39 cellular contexts compared by ENCODE assay signal in genomic region chr5:155556222-155556621, GRCh38.
"Had no signal": no experiment of that assay in that cellular context is flagged by ENCODE, and none has a peak within 500 bp of the region (broad histone marks: within the 10 kb centered on the region; RNA-seq: fewer than 3 reads in every experiment).

No MANE protein-coding gene starts in this region.

- H3K27me3 ChIP-seq: ascending aorta, cardiac muscle cell had no signal

- H3K4me1 Mint-ChIP-seq: activated CD4-positive, alpha-beta memory T cell treated with anti-CD3 and anti-CD28 coated beads, Interleukin-2, amount 10 ng/mL, durations not matched to agents 7 days and 5 days; activated CD4-positive, alpha-beta T cell treated with anti-CD3 and anti-CD28 coated beads for 36 hours; activated CD4-positive, alpha-beta T cell treated with anti-CD3 and anti-CD28 coated beads, Interleukin-2, amount 10 ng/mL, durations not matched to agents 7 days and 5 days; activated CD8-positive, alpha-beta memory T cell treated with anti-CD3 and anti-CD28 coated beads, Interleukin-2, amount 10 ng/mL, durations not matched to agents 7 days and 5 days; activated naive CD4-positive, alpha-beta T cell treated with anti-CD3 and anti-CD28 coated beads, Interleukin-2, amount 10 ng/mL, durations not matched to agents 7 days and 5 days; activated naive CD4-positive, alpha-beta T cell treated with anti-CD3 and anti-CD28 coated beads, Interleukin-2, amount 50 U/mL, for 24 hours; activated naive CD8-positive, alpha-beta T cell treated with anti-CD3 and anti-CD28 coated beads, Interleukin-2, amount 10 ng/mL, durations not matched to agents 7 days and 5 days; activated naive CD8-positive, alpha-beta T cell treated with anti-CD3 and anti-CD28 coated beads, Interleukin-2, amount 50 U/mL, for 24 hours; brain; central memory CD8-positive, alpha-beta T cell had no signal

- H3K4me3 Mint-ChIP-seq: activated CD4-positive, alpha-beta memory T cell treated with anti-CD3 and anti-CD28 coated beads, Interleukin-2, amount 10 ng/mL, durations not matched to agents 7 days and 5 days; activated CD4-positive, alpha-beta T cell treated with anti-CD3 and anti-CD28 coated beads for 36 hours; activated CD4-positive, alpha-beta T cell treated with anti-CD3 and anti-CD28 coated beads, Interleukin-2, amount 10 ng/mL, durations not matched to agents 7 days and 5 days; activated CD8-positive, alpha-beta memory T cell treated with anti-CD3 and anti-CD28 coated beads, Interleukin-2, amount 10 ng/mL, durations not matched to agents 7 days and 5 days; activated CD8-positive, alpha-beta T cell treated with anti-CD3 and anti-CD28 coated beads, Interleukin-2, amount 10 ng/mL, durations not matched to agents 7 days and 5 days; activated naive CD4-positive, alpha-beta T cell treated with anti-CD3 and anti-CD28 coated beads, Interleukin-2, amount 10 ng/mL, durations not matched to agents 7 days and 5 days; activated naive CD4-positive, alpha-beta T cell treated with anti-CD3 and anti-CD28 coated beads, Interleukin-2, amount 50 U/mL, for 24 hours; activated naive CD8-positive, alpha-beta T cell; activated naive CD8-positive, alpha-beta T cell treated with anti-CD3 and anti-CD28 coated beads, Interleukin-2, amount 10 ng/mL, durations not matched to agents 7 days and 5 days; activated naive CD8-positive, alpha-beta T cell treated with anti-CD3 and anti-CD28 coated beads, Interleukin-2, amount 50 U/mL, for 24 hours; activated T-cell treated with anti-CD3 and anti-CD28 coated beads, Interleukin-2, amount 50 U/mL, for 24 hours; brain; central memory CD8-positive, alpha-beta T cell; T-helper 1 cell treated with Interleukin-12 subunit alpha and Interleukin-12 subunit beta and Interleukin-4 antibody, amounts not matched to agents 30 μg/mL and 1 μg/mL, for 36 hours; T-helper 2 cell treated with Interferon-gamma antibody and Interleukin-4, amounts not matched to agents 5 μg/mL and 100 μg/mL, for 36 hours; WTC11 had no signal

- ATAC-seq: activated CD4-positive, alpha-beta T cell treated with anti-CD3 and anti-CD28 coated beads for 36 hours; activated CD4-positive, CD25-positive, alpha-beta regulatory T cell treated with anti-CD3 and anti-CD28 coated beads, Interleukin-2, amount 50 U/mL, for 24 hours; activated CD8-positive, alpha-beta memory T cell treated with anti-CD3 and anti-CD28 coated beads, Interleukin-2, amount 10 ng/mL, durations not matched to agents 7 days and 5 days; activated CD8-positive, alpha-beta T cell treated with anti-CD3 and anti-CD28 coated beads, Interleukin-2, amount 10 ng/mL, durations not matched to agents 7 days and 5 days; activated naive CD8-positive, alpha-beta T cell treated with anti-CD3 and anti-CD28 coated beads, Interleukin-2, amount 50 U/mL, for 24 hours; WTC11 had no signal

- H3K27me3 Mint-ChIP-seq: activated CD4-positive, alpha-beta memory T cell treated with anti-CD3 and anti-CD28 coated beads, Interleukin-2, amount 10 ng/mL, durations not matched to agents 7 days and 5 days; activated CD4-positive, alpha-beta T cell treated with anti-CD3 and anti-CD28 coated beads for 36 hours; activated CD4-positive, alpha-beta T cell treated with anti-CD3 and anti-CD28 coated beads, Interleukin-2, amount 10 ng/mL, durations not matched to agents 7 days and 5 days; activated CD8-positive, alpha-beta memory T cell treated with anti-CD3 and anti-CD28 coated beads, Interleukin-2, amount 10 ng/mL, durations not matched to agents 7 days and 5 days; activated naive CD4-positive, alpha-beta T cell treated with anti-CD3 and anti-CD28 coated beads, Interleukin-2, amount 10 ng/mL, durations not matched to agents 7 days and 5 days; activated naive CD8-positive, alpha-beta T cell treated with anti-CD3 and anti-CD28 coated beads, Interleukin-2, amount 10 ng/mL, durations not matched to agents 7 days and 5 days; brain had no signal

- H3K9me3 Mint-ChIP-seq: activated CD4-positive, alpha-beta memory T cell treated with anti-CD3 and anti-CD28 coated beads, Interleukin-2, amount 10 ng/mL, durations not matched to agents 7 days and 5 days; activated CD4-positive, alpha-beta T cell treated with anti-CD3 and anti-CD28 coated beads, Interleukin-2, amount 10 ng/mL, durations not matched to agents 7 days and 5 days; activated naive CD4-positive, alpha-beta T cell treated with anti-CD3 and anti-CD28 coated beads, Interleukin-2, amount 10 ng/mL, durations not matched to agents 7 days and 5 days; activated naive CD8-positive, alpha-beta T cell treated with anti-CD3 and anti-CD28 coated beads, Interleukin-2, amount 10 ng/mL, durations not matched to agents 7 days and 5 days; activated naive CD8-positive, alpha-beta T cell treated with anti-CD3 and anti-CD28 coated beads, Interleukin-2, amount 50 U/mL, for 24 hours; activated T-cell treated with anti-CD3 and anti-CD28 coated beads, Interleukin-2, amount 50 U/mL, for 24 hours; activated T-helper 2 cell treated with anti-CD3 and anti-CD28 coated beads, Interferon-gamma antibody, Interleukin-2, Interleukin-4, amounts not matched to agents 10 μg/mL and 5 μg/mL and 100 μg/mL, durations not matched to agents 14 hours and 24 hours and 36 hours; central memory CD8-positive, alpha-beta T cell; T-helper 1 cell treated with Interleukin-12 subunit alpha and Interleukin-12 subunit beta and Interleukin-4 antibody, amounts not matched to agents 30 μg/mL and 1 μg/mL, for 36 hours; WTC11 had no signal

- FAIRE-seq: bronchial epithelial cell, TTC549 had no signal

- H3K4me1 ChIP-seq: ascending aorta had no signal

- H3K9me3 ChIP-seq: ascending aorta had no signal

- H3K27ac ChIP-seq: ascending aorta, cardiac muscle cell, WERI-Rb-1 had no signal

- H3K36me3 Mint-ChIP-seq: activated CD8-positive, alpha-beta memory T cell treated with anti-CD3 and anti-CD28 coated beads, Interleukin-2, amount 10 ng/mL, durations not matched to agents 7 days and 5 days; activated naive CD4-positive, alpha-beta T cell treated with anti-CD3 and anti-CD28 coated beads, Interleukin-2, amount 10 ng/mL, durations not matched to agents 7 days and 5 days; activated naive CD4-positive, alpha-beta T cell treated with anti-CD3 and anti-CD28 coated beads, Interleukin-2, amount 50 U/mL, for 24 hours; activated naive CD8-positive, alpha-beta T cell; activated naive CD8-positive, alpha-beta T cell treated with anti-CD3 and anti-CD28 coated beads, Interleukin-2, amount 10 ng/mL, durations not matched to agents 7 days and 5 days; brain; WTC11 had no signal

- H3K27ac Mint-ChIP-seq: activated CD4-positive, alpha-beta memory T cell treated with anti-CD3 and anti-CD28 coated beads, Interleukin-2, amount 10 ng/mL, durations not matched to agents 7 days and 5 days; activated CD4-positive, alpha-beta T cell treated with anti-CD3 and anti-CD28 coated beads for 36 hours; activated CD4-positive, alpha-beta T cell treated with anti-CD3 and anti-CD28 coated beads, Interleukin-2, amount 10 ng/mL, durations not matched to agents 7 days and 5 days; activated CD8-positive, alpha-beta memory T cell treated with anti-CD3 and anti-CD28 coated beads, Interleukin-2, amount 10 ng/mL, durations not matched to agents 7 days and 5 days; activated CD8-positive, alpha-beta T cell treated with anti-CD3 and anti-CD28 coated beads, Interleukin-2, amount 10 ng/mL, durations not matched to agents 7 days and 5 days; activated naive CD4-positive, alpha-beta T cell treated with anti-CD3 and anti-CD28 coated beads, Interleukin-2, amount 10 ng/mL, durations not matched to agents 7 days and 5 days; activated naive CD4-positive, alpha-beta T cell treated with anti-CD3 and anti-CD28 coated beads, Interleukin-2, amount 50 U/mL, for 24 hours; activated naive CD8-positive, alpha-beta T cell; activated naive CD8-positive, alpha-beta T cell treated with anti-CD3 and anti-CD28 coated beads, Interleukin-2, amount 10 ng/mL, durations not matched to agents 7 days and 5 days; activated naive CD8-positive, alpha-beta T cell treated with anti-CD3 and anti-CD28 coated beads, Interleukin-2, amount 50 U/mL, for 24 hours; activated T-cell treated with anti-CD3 and anti-CD28 coated beads, Interleukin-2, amount 50 U/mL, for 24 hours; activated T-helper 2 cell treated with anti-CD3 and anti-CD28 coated beads, Interferon-gamma antibody, Interleukin-2, Interleukin-4, amounts not matched to agents 10 μg/mL and 5 μg/mL and 100 μg/mL, durations not matched to agents 14 hours and 24 hours and 36 hours; brain; T-helper 1 cell treated with Interleukin-12 subunit alpha and Interleukin-12 subunit beta and Interleukin-4 antibody, amounts not matched to agents 30 μg/mL and 1 μg/mL, for 36 hours; T-helper 2 cell treated with Interferon-gamma antibody and Interleukin-4, amounts not matched to agents 5 μg/mL and 100 μg/mL, for 36 hours; WTC11 had no signal

- DNase-seq: activated CD4-positive, alpha-beta memory T cell treated with anti-CD3 and anti-CD28 coated beads, Interleukin-2, amount 10 ng/mL, durations not matched to agents 7 days and 5 days; activated CD4-positive, alpha-beta T cell treated with anti-CD3 and anti-CD28 coated beads for 1 hour; activated CD4-positive, alpha-beta T cell treated with anti-CD3 and anti-CD28 coated beads for 36 hours; activated CD4-positive, alpha-beta T cell treated with anti-CD3 and anti-CD28 coated beads for 48 hours; activated CD4-positive, alpha-beta T cell treated with anti-CD3 and anti-CD28 coated beads, Interleukin-2, amount 10 ng/mL, durations not matched to agents 7 days and 5 days; activated CD4-positive, alpha-beta T cell treated with anti-CD3 and anti-CD28 coated beads, Interleukin-2, amount 50 U/mL, for 48 hours; activated CD4-positive, CD25-positive, alpha-beta regulatory T cell; activated CD8-positive, alpha-beta memory T cell treated with anti-CD3 and anti-CD28 coated beads for 24 hours; activated CD8-positive, alpha-beta memory T cell treated with anti-CD3 and anti-CD28 coated beads, Interleukin-2, amount 10 ng/mL, durations not matched to agents 7 days and 5 days; activated CD8-positive, alpha-beta memory T cell treated with anti-CD3 and anti-CD28 coated beads, Interleukin-2, amount 50 U/mL, for 48 hours; activated CD8-positive, alpha-beta T cell treated with anti-CD3 and anti-CD28 coated beads, Interleukin-2, amount 10 ng/mL, durations not matched to agents 7 days and 5 days; activated effector memory CD4-positive, alpha-beta T cell treated with Interleukin-2 at 50 U/mL for 16 hours; activated gamma-delta T cell; activated naive CD4-positive, alpha-beta T cell treated with anti-CD3 and anti-CD28 coated beads, Interleukin-2, amount 10 ng/mL, durations not matched to agents 7 days and 5 days; activated naive CD4-positive, alpha-beta T cell treated with Interleukin-2 at 50 U/mL for 16 hours; activated naive CD8-positive, alpha-beta T cell treated with anti-CD3 and anti-CD28 coated beads, Interleukin-2, amount 10 ng/mL, durations not matched to agents 7 days and 5 days; activated naive CD8-positive, alpha-beta T cell treated with anti-CD3 and anti-CD28 coated beads, Interleukin-2, amount 50 U/mL, for 24 hours; activated T-cell treated with anti-CD3 and anti-CD28 coated beads, Interleukin-2, amount 50 U/mL, for 24 hours; activated T-cell treated with anti-CD3 and anti-CD28 coated beads, Interleukin-2, amount 50 U/mL, for 48 hours; amygdala; anterior cingulate cortex; caudate nucleus; cerebellar nuclear complex; T-helper 2 cell; T-helper 9 cell; WERI-Rb-1 had no signal

- H3K36me3 ChIP-seq: ascending aorta, cardiac muscle cell, WERI-Rb-1 had no signal

- H3K4me3 ChIP-seq: ascending aorta, cardiac muscle cell had no signal
